In the genomic region with DNA sequence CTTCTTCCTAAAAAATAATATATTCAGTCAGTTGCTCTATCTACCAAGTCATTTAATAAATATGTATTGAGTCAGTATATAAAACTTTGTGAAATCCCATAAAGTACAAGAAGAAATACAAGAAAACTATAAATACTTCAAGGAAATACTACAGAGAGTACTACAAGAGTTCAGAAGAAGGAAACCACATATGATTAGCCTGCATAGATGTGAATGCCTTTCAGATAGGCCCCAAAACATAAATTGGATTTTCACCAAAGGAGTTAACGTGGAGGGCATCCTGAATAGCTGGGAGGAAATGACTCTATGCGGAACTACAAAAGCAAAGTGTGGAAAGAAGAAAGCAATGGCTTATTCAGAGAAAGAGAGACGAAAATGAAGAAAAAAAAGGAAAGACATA, we compare ENCODE assay signal across 28 cellular contexts.
A peak's percentile ranks its signal among the peaks of the same experiment; 100 is the strongest.
DNase-seq lines count a peak whose midpoint lies in the region; ATAC-seq and TF ChIP-seq lines count a peak whose summit lies in the region.
"Had no signal": no experiment of that assay in that cellular context is flagged by ENCODE, and none has a peak within 500 bp of the region (broad histone marks: within the 10 kb centered on the region; RNA-seq: fewer than 3 reads in every experiment).

No MANE protein-coding gene starts in this region.

- H3K4me1 ChIP-seq in fibroblast of lung (ENCODE audit: control insufficient read depth, extremely low read depth, insufficient read depth, low read length): no peaks in the 10 kb centered on the region
- H3K4me1 ChIP-seq in left ventricle myocardium inferior: no peaks in the 10 kb centered on the region
- H3K4me1 ChIP-seq: lower lobe of right lung, neural progenitor cell had no signal

- H3K4me3 Mint-ChIP-seq in WTC11: no peak overlapping the region
- H3K4me3 Mint-ChIP-seq: activated CD4-positive, alpha-beta T cell treated with anti-CD3 and anti-CD28 coated beads, Interleukin-2, amount 10 ng/mL, durations not matched to agents 7 days and 5 days; activated naive CD4-positive, alpha-beta T cell treated with anti-CD3 and anti-CD28 coated beads, Interleukin-2, amount 10 ng/mL, durations not matched to agents 7 days and 5 days; activated T-helper 1 cell treated with anti-CD3 and anti-CD28 coated beads, Interleukin-12 subunit alpha, Interleukin-12 subunit beta, Interleukin-2, Interleukin-4 antibody, amounts not matched to agents 30 ng/mL and 10 ng/mL and 1 ng/mL, durations not matched to agents 14 hours and 24 hours and 36 hours; CD4-positive, alpha-beta T cell; neural progenitor cell; T-helper 17 cell had no signal

- H3K4me3 ChIP-seq in fibroblast of lung (replicated peaks in 1 of 4; ENCODE audit: control extremely low read depth in 1 of 4, insufficient read depth in 1 of 4, low read depth in 3 of 4, low read length in 4 of 4) (no peak overlapping the region), skeletal muscle cell (ENCODE audit: low read depth, low read length) (no peak overlapping the region), left ventricle myocardium inferior (no peak overlapping the region)
- H3K4me3 ChIP-seq: lower lobe of right lung, neural progenitor cell, skin epidermis had no signal

- POLR2A ChIA-PET in WTC11 (lab: Charles Lee): no interaction called here

- peak; percentile 38 for DNase-seq in GM04504 (ENCODE audit: low read depth)
- no peak for DNase-seq in WTC11 (ENCODE audit: low spot score)
- DNase-seq in fibroblast of lung (ENCODE audit: low read depth in 2 of 2): peak; percentile 31 to 62
- DNase-seq in skeletal muscle cell (ENCODE audit: low read depth): peak; percentile 41
- DNase-seq in NCI-H146 (lab: John Stamatoyannopoulos, UW): no peak
- no peak for DNase-seq in activated CD4-positive, CD25-positive, alpha-beta regulatory T cell (lab: John Stamatoyannopoulos, UW)
- DNase-seq in left ventricle myocardium inferior: no peak
- DNase-seq: activated CD4-positive, alpha-beta T cell treated with anti-CD3 and anti-CD28 coated beads, Interleukin-2, amount 10 ng/mL, durations not matched to agents 7 days and 5 days; activated naive CD4-positive, alpha-beta T cell treated with anti-CD3 and anti-CD28 coated beads, Interleukin-2, amount 10 ng/mL, durations not matched to agents 7 days and 5 days; aorta; CD4-positive, alpha-beta T cell; GDM1; H7; lower lobe of right lung; NCI-H1048; NCI-H187; NCI-H69; SK-N-SH; stimulated activated CD4-positive, alpha-beta T cell treated with anti-CD3 and anti-CD28 coated beads, Interleukin-1b, Interleukin-23, amount 100 ng/mL, for 48 hours; T-helper 17 cell; trophoblast cell had no signal

- H3K79me2 ChIP-seq in fibroblast of lung (ENCODE audit: control insufficient read depth, insufficient read depth, low read length): no peaks in the 10 kb centered on the region

- H3K36me3 ChIP-seq in fibroblast of lung (ENCODE audit: control insufficient read depth, insufficient read depth, low read length): no peaks in the 10 kb centered on the region
- no peaks in the 10 kb centered on the region for H3K36me3 ChIP-seq in left ventricle myocardium inferior
- H3K36me3 ChIP-seq: lower lobe of right lung, neural progenitor cell had no signal

- H3K27me3 Mint-ChIP-seq in WTC11 (ENCODE audit: low read depth): no peaks in the 10 kb centered on the region
- H3K27me3 Mint-ChIP-seq: activated CD4-positive, alpha-beta T cell treated with anti-CD3 and anti-CD28 coated beads, Interleukin-2, amount 10 ng/mL, durations not matched to agents 7 days and 5 days; activated naive CD4-positive, alpha-beta T cell treated with anti-CD3 and anti-CD28 coated beads, Interleukin-2, amount 10 ng/mL, durations not matched to agents 7 days and 5 days; CD4-positive, alpha-beta T cell; T-helper 17 cell had no signal

- H3K4me1 Mint-ChIP-seq in WTC11: peaks cover 9% of the 10 kb centered on the region
- H3K4me1 Mint-ChIP-seq: activated CD4-positive, alpha-beta T cell treated with anti-CD3 and anti-CD28 coated beads, Interleukin-2, amount 10 ng/mL, durations not matched to agents 7 days and 5 days; activated naive CD4-positive, alpha-beta T cell treated with anti-CD3 and anti-CD28 coated beads, Interleukin-2, amount 10 ng/mL, durations not matched to agents 7 days and 5 days; neural progenitor cell had no signal

- ATAC-seq in WTC11 (no peak), GM18517 (IDR thresholded peaks at IDR 0.05; ENCODE audit: unreplicated experiment) (no peak)
- ATAC-seq: HepG2, lower lobe of right lung, T-helper 17 cell had no signal

- intact Hi-C loops in left ventricle myocardium inferior (cut with micrococcal nuclease): no loop called here

- H4K20me1 ChIP-seq in fibroblast of lung (ENCODE audit: control insufficient read depth, extremely low read depth, insufficient read depth, low read length): no peaks in the 10 kb centered on the region

- no peaks in the 10 kb centered on the region; the same call in 1 of the 2 replicates for H3K36me3 Mint-ChIP-seq in WTC11
- H3K36me3 Mint-ChIP-seq: activated naive CD4-positive, alpha-beta T cell treated with anti-CD3 and anti-CD28 coated beads, Interleukin-2, amount 10 ng/mL, durations not matched to agents 7 days and 5 days; neural progenitor cell had no signal

- no peak overlapping the region for H3K4me2 ChIP-seq in fibroblast of lung (ENCODE audit: extremely low read depth, insufficient read depth, low read length)
- H3K4me2 ChIP-seq: neural progenitor cell, SK-N-SH had no signal

- TF ChIP-seq CTCF in WTC11 (IDR thresholded peaks at IDR 0.05): no peak
- no peak for TF ChIP-seq CTCF in fibroblast of lung (conservative IDR thresholded peaks at IDR 0.05 in 1 of 2, IDR thresholded peaks at IDR 0.05 in 1 of 2; ENCODE audit: low read depth in 1 of 2, low read length in 2 of 2)
- no peak for TF ChIP-seq CTCF in left ventricle myocardium inferior (IDR thresholded peaks at IDR 0.05; ENCODE audit: borderline replicate concordance)

- no peak overlapping the region for H2AFZ ChIP-seq in fibroblast of lung (ENCODE audit: low read length)
- H2AFZ ChIP-seq: neural progenitor cell had no signal

- H3K9ac ChIP-seq in fibroblast of lung (ENCODE audit: insufficient read depth, low read length): no peak overlapping the region
- H3K9ac ChIP-seq: neural progenitor cell, SK-N-SH had no signal

- H3K27me3 ChIP-seq in fibroblast of lung (ENCODE audit: control insufficient read depth, insufficient read depth, low read length) (no peaks in the 10 kb centered on the region), left ventricle myocardium inferior (ENCODE audit: low read depth) (no peaks in the 10 kb centered on the region)
- H3K27me3 ChIP-seq: neural progenitor cell had no signal

- peak overlapping the region; percentile 12 for H3K27ac Mint-ChIP-seq in WTC11
- H3K27ac Mint-ChIP-seq: activated CD4-positive, alpha-beta T cell treated with anti-CD3 and anti-CD28 coated beads, Interleukin-2, amount 10 ng/mL, durations not matched to agents 7 days and 5 days; activated naive CD4-positive, alpha-beta T cell treated with anti-CD3 and anti-CD28 coated beads, Interleukin-2, amount 10 ng/mL, durations not matched to agents 7 days and 5 days; activated T-helper 1 cell treated with anti-CD3 and anti-CD28 coated beads, Interleukin-12 subunit alpha, Interleukin-12 subunit beta, Interleukin-2, Interleukin-4 antibody, amounts not matched to agents 30 ng/mL and 10 ng/mL and 1 ng/mL, durations not matched to agents 14 hours and 24 hours and 36 hours; CD4-positive, alpha-beta T cell; neural progenitor cell; T-helper 17 cell had no signal

- no peaks in the 10 kb centered on the region for H3K9me3 ChIP-seq in fibroblast of lung (ENCODE audit: control insufficient read depth, insufficient read depth, low read depth, low read length)
- no peaks in the 10 kb centered on the region for H3K9me3 ChIP-seq in left ventricle myocardium inferior (replicated peaks)
- H3K9me3 ChIP-seq: lower lobe of right lung, SK-N-SH had no signal

- no peaks in the 10 kb centered on the region for H3K9me3 Mint-ChIP-seq in WTC11
- H3K9me3 Mint-ChIP-seq: activated naive CD4-positive, alpha-beta T cell treated with anti-CD3 and anti-CD28 coated beads, Interleukin-2, amount 10 ng/mL, durations not matched to agents 7 days and 5 days; activated T-helper 1 cell treated with anti-CD3 and anti-CD28 coated beads, Interleukin-12 subunit alpha, Interleukin-12 subunit beta, Interleukin-2, Interleukin-4 antibody, amounts not matched to agents 30 ng/mL and 10 ng/mL and 1 ng/mL, durations not matched to agents 14 hours and 24 hours and 36 hours; CD4-positive, alpha-beta T cell had no signal

- CTCF ChIA-PET in WTC11 (lab: Charles Lee): no interaction called here

- H3K27ac ChIP-seq in fibroblast of lung (ENCODE audit: insufficient read depth, low read length): no peak overlapping the region
- H3K27ac ChIP-seq in left ventricle myocardium inferior (replicated peaks): no peak overlapping the region
- H3K27ac ChIP-seq: HL-60, lower lobe of right lung, neural progenitor cell, RWPE1, skin epidermis had no signal

TF ChIP-seq in WTC11, 78 proteins besides CTCF, POLR2A, EP300 and RAD21 (continues in another document):
- no peak for TF ChIP-seq ZNF263 (CRISPR knock-in tag; IDR thresholded peaks at IDR 0.05; ENCODE audit: low read depth)
- no peak for TF ChIP-seq SOX15 (CRISPR knock-in tag; IDR thresholded peaks at IDR 0.05)
- no peak for TF ChIP-seq NR1H2 (CRISPR knock-in tag; IDR thresholded peaks at IDR 0.05)
- TF ChIP-seq EMX1 (CRISPR knock-in tag; IDR thresholded peaks at IDR 0.05): no peak
- no peak for TF ChIP-seq JUN (CRISPR knock-in tag; IDR thresholded peaks at IDR 0.05)
- TF ChIP-seq FOXK1 (CRISPR knock-in tag; IDR thresholded peaks at IDR 0.05): no peak

Comparison
In these comparisons a context has a peak if more than half of its experiments do, and no peak if none do; other contexts are left out.
1. DNase-seq: peak in GM04504 (single experiment), fibroblast of lung (2 of 2) and skeletal muscle cell (single experiment); none in WTC11 (single experiment), NCI-H146 (single experiment), activated CD4-positive, CD25-positive, alpha-beta regulatory T cell (0 of 4) and left ventricle myocardium inferior (single experiment).